ENCODE assay signal across 1 cellular context in the genomic region with DNA sequence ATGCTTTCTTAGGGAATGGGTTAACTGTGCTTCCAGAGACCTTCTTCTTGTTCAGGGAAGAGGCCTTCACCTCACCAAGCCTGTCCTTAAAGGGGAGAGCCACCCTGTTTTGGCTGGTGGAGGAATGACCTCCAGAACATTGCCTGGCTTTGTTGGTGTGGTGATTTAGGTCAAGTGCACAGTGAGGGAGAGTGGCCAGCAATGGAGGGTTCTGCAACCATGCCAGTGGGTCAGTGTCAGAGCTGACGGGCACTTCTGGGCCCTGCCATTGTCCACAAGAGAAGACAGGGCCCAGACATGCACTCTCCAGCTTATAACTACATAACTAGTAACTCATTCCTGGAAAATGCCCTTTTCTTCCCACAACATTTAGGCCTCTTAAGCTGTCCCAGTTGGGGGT.
TF ChIP-seq lines count a peak whose summit lies in the region.

No MANE protein-coding gene starts in this region.

TF ChIP-seq in SK-N-SH, 30 proteins besides CTCF, POLR2A, EP300 and RAD21 (continued from another document):
- TF ChIP-seq ZBTB33 (IDR thresholded peaks at IDR 0.05; ENCODE audit: borderline replicate concordance, low read depth), result no peak
